8 cellular contexts compared by ENCODE assay signal in genomic region chr5:140107312-140108092, GRCh38. TPM values are rescaled to one million over a fixed set of nuclear protein-coding genes. Genes with fewer than 3 reads are reported as not detected.
DNase-seq lines count a peak whose midpoint lies in the region; ATAC-seq and TF ChIP-seq lines count a peak whose summit lies in the region.

No MANE protein-coding gene starts in this region.

- TF ChIP-seq CTCF in chondrocyte (IDR thresholded peaks at IDR 0.05) = peak; percentile 55

- DNase-seq in AML-193 (lab: John Stamatoyannopoulos, UW) = peak; percentile 69 to 81
- peak; percentile 75 for DNase-seq in NCI-H446 treated with DMSO at 0.1 percent for 48 hours (lab: John Stamatoyannopoulos, UW)
- peak; percentile 84 for DNase-seq in activated CD4-positive, alpha-beta T cell treated with anti-CD3 and anti-CD28 coated beads for 24 hours (ENCODE audit: low read depth in 2 of 2)
- DNase-seq in chondrocyte (ENCODE audit: low spot score) = peak; percentile 96
- DNase-seq in stimulated activated CD4-positive, alpha-beta T cell treated with anti-CD3 and anti-CD28 coated beads, Interleukin-1b, Interleukin-23, amount 100 ng/mL, for 24 hours (ENCODE audit: low read depth in 4 of 4, low spot score in 1 of 4) = peak; percentile 72 to 86 (median 83)

- H3K4me3 Mint-ChIP-seq in chondrocyte (ENCODE audit: unreplicated experiment) = peak overlapping the region; percentile 94

- ATAC-seq in GM19023 (IDR thresholded peaks at IDR 0.05; ENCODE audit: unreplicated experiment) = peak; percentile 91
- peak; percentile 85 for ATAC-seq in HG03196 (IDR thresholded peaks at IDR 0.05; ENCODE audit: unreplicated experiment)

- H3K27me3 Mint-ChIP-seq in chondrocyte (ENCODE audit: low read depth) = peaks cover 50% of the 10 kb centered on the region

- H3K27ac Mint-ChIP-seq in chondrocyte (ENCODE audit: unreplicated experiment) = peak overlapping the region; percentile 97

- H3K4me1 Mint-ChIP-seq in chondrocyte (ENCODE audit: low read depth) = peaks cover 34% of the 10 kb centered on the region

- H3K27ac ChIP-seq in layer of hippocampus (ENCODE audit: low read depth, low read length) = peak overlapping the region; percentile 98

- no peaks in the 10 kb centered on the region for H3K27me3 ChIP-seq in layer of hippocampus (ENCODE audit: control insufficient read depth, insufficient read depth, low read length)

- no peaks in the 10 kb centered on the region for H3K36me3 Mint-ChIP-seq in chondrocyte (ENCODE audit: low read depth)

- H3K9me3 Mint-ChIP-seq in chondrocyte (ENCODE audit: low read depth) = no peaks in the 10 kb centered on the region

RNA-seq across cellular contexts. Expression of gene PURA, which starts 6.4 kb away (rescaled TPM):
- 13.3 to 18.1 TPM (median 16.7 TPM) in 3 replicates for total RNA-seq in chondrocyte

RNA-seq across cellular contexts. Expression of gene IGIP, which starts 18.2 kb away (rescaled TPM):
- total RNA-seq in chondrocyte = 5.9 to 7.5 TPM (median 6.9 TPM) in 3 replicates

Comparison
In these comparisons a context has a peak if more than half of its experiments do, and no peak if none do; other contexts are left out.
1. Peak in every context shown above with its lines: DNase-seq, ATAC-seq and H3K27ac ChIP-seq.